Comparison of ENCODE assay signal across 20 cellular contexts in genomic region chr10:52019078-52019644, GRCh38.
DNase-seq lines count a peak whose midpoint lies in the region; ATAC-seq and TF ChIP-seq lines count a peak whose summit lies in the region.
"Had no signal": no experiment of that assay in that cellular context is flagged by ENCODE, and none has a peak within 500 bp of the region (broad histone marks: within the 10 kb centered on the region; RNA-seq: fewer than 3 reads in every experiment).

No MANE protein-coding gene starts in this region.

- no peak overlapping the region for H3K4ac ChIP-seq in neuronal stem cell (ENCODE audit: low read length)

- no peak overlapping the region for H3K27ac Mint-ChIP-seq in CD8-positive, alpha-beta memory T cell

- H3K4me2 ChIP-seq in neuronal stem cell (ENCODE audit: insufficient read depth, low read length, poor library complexity, severe bottlenecking), result no peak overlapping the region

- H3K36me3 ChIP-seq in HAP-1 (replicated peaks) (no peaks in the 10 kb centered on the region), ascending aorta (no peaks in the 10 kb centered on the region), neuronal stem cell (replicated peaks in 1 of 2; ENCODE audit: control insufficient read depth in 2 of 2, insufficient read depth in 2 of 2, low read length in 2 of 2) (peaks cover 0 to 2% of the 10 kb centered on the region in 2 donors)
- no peaks in the 10 kb centered on the region for H3K36me3 ChIP-seq in CD8-positive, alpha-beta memory T cell (ENCODE audit: insufficient read depth, low read length)

- H3K27me3 Mint-ChIP-seq in CD8-positive, alpha-beta memory T cell, result no peaks in the 10 kb centered on the region

- no peaks in the 10 kb centered on the region for H3K4me1 Mint-ChIP-seq in CD8-positive, alpha-beta memory T cell

- H3K9me3 Mint-ChIP-seq in CD8-positive, alpha-beta memory T cell, result peaks cover 2 to 6% (median 3%) of the 10 kb centered on the region in 5 donors

- no peak overlapping the region for H2BK12ac ChIP-seq in neuronal stem cell (ENCODE audit: low read length)

- no peak overlapping the region for H3K4me3 Mint-ChIP-seq in CD8-positive, alpha-beta memory T cell

- H3K79me1 ChIP-seq in neuronal stem cell (ENCODE audit: low read depth, low read length), result no peaks in the 10 kb centered on the region

- TF ChIP-seq CTCF in ascending aorta (IDR thresholded peaks at IDR 0.05), result no peak

- H3K27ac ChIP-seq in ascending aorta (peak overlapping the region; percentile 42 to 46), neuronal stem cell (replicated peaks; ENCODE audit: low read length) (peak overlapping the region; percentile 83)
- no peak overlapping the region for H3K27ac ChIP-seq in CD8-positive, alpha-beta memory T cell (ENCODE audit: low read depth, low read length)

- H3K18ac ChIP-seq in neuronal stem cell (ENCODE audit: low read length), result no peak overlapping the region

- in situ Hi-C loops in HAP-1 (cut with MboI; ENCODE audit: low sequenced_read_pairs), result no loop called here

- peak; percentile 15 to 67 for DNase-seq in HAP-1 (ENCODE audit: low spot score in 2 of 2)
- DNase-seq in ascending aorta (ENCODE audit: low spot score in 2 of 2), result no peak
- DNase-seq in left kidney (ENCODE audit: low read depth, low spot score), result peak; percentile 93
- DNase-seq in neuronal stem cell (ENCODE audit: low spot score), result peak; percentile 42
- DNase-seq in NAMALWA (ENCODE audit: low spot score), result no peak
- no peak for DNase-seq in HK-2 (ENCODE audit: unreplicated experiment)
- no peak for DNase-seq in CD8-positive, alpha-beta memory T cell
- DNase-seq: C1 segment of cervical spinal cord, DMS153, IMR-90, Karpas-422, MM.1S, NCI-H1105, NCI-H187, NCI-H2171, NCI-H446 treated with DMSO at 0.1 percent for 48 hours, NCI-H774, RPMI8226, SIG-M5 had no signal

- peak overlapping the region; percentile 50 for H2AFZ ChIP-seq in neuronal stem cell (ENCODE audit: low read length)

- CTCF ChIA-PET in CD8-positive, alpha-beta memory T cell (lab: Charles Lee), result no interaction called here

- H3K4me3 ChIP-seq in HAP-1 (no peak overlapping the region), ascending aorta (no peak overlapping the region), neuronal stem cell (ENCODE audit: low read length in 2 of 2) (no peak overlapping the region)
- H3K4me3 ChIP-seq in CD8-positive, alpha-beta memory T cell (ENCODE audit: low read length), result no peak overlapping the region

- intact Hi-C loops in ascending aorta (cut with DNase I), result loop anchor here (10.0 kb wide), 2 partner anchors 106 to 196 kb away; no protein-coding TSS in a partner anchor

- ATAC-seq in GM19452 (IDR thresholded peaks at IDR 0.05; ENCODE audit: unreplicated experiment), result no peak

- H3K9ac ChIP-seq in neuronal stem cell (ENCODE audit: low read depth, low read length, poor library complexity), result no peak overlapping the region

- H3K9me3 ChIP-seq in HAP-1, result no peaks in the 10 kb centered on the region
- H3K9me3 ChIP-seq in ascending aorta, result no peaks in the 10 kb centered on the region
- peaks cover 0 to 3% of the 10 kb centered on the region in 2 donors for H3K9me3 ChIP-seq in neuronal stem cell (replicated peaks in 1 of 2; ENCODE audit: control insufficient read depth in 2 of 2, insufficient read depth in 1 of 2, low read depth in 1 of 2, low read length in 2 of 2)
- H3K9me3 ChIP-seq in CD8-positive, alpha-beta memory T cell (ENCODE audit: low read length), result no peaks in the 10 kb centered on the region

- no peak overlapping the region for H2BK5ac ChIP-seq in neuronal stem cell (ENCODE audit: low read length)

- no peak overlapping the region for H3K14ac ChIP-seq in neuronal stem cell (ENCODE audit: low read length)

- no peak overlapping the region for H4K8ac ChIP-seq in neuronal stem cell (ENCODE audit: low read depth, low read length)

- POLR2A ChIA-PET in CD8-positive, alpha-beta memory T cell (lab: Charles Lee), result no interaction called here

- no peak overlapping the region for H2AK5ac ChIP-seq in neuronal stem cell (ENCODE audit: low read depth, low read length)

- no peak overlapping the region for H4K91ac ChIP-seq in neuronal stem cell (ENCODE audit: low read depth, low read length, poor library complexity)

- H3K4me1 ChIP-seq in HAP-1 (peaks cover 8% of the 10 kb centered on the region), ascending aorta (peaks cover 0 to 6% of the 10 kb centered on the region in 2 donors), neuronal stem cell (ENCODE audit: control insufficient read depth in 2 of 2, insufficient read depth in 1 of 2, low read depth in 1 of 2, low read length in 2 of 2) (peaks cover 7 to 9% of the 10 kb centered on the region in 2 donors)
- H3K4me1 ChIP-seq in CD8-positive, alpha-beta memory T cell (ENCODE audit: insufficient read depth, low read length), result no peaks in the 10 kb centered on the region

- no peak overlapping the region for H3K23ac ChIP-seq in neuronal stem cell (ENCODE audit: low read depth, low read length, poor library complexity)

- no peak overlapping the region for H2BK15ac ChIP-seq in neuronal stem cell (ENCODE audit: low read length)

- H2BK120ac ChIP-seq in neuronal stem cell (ENCODE audit: low read depth, low read length), result no peak overlapping the region

- no peaks in the 10 kb centered on the region for H3K27me3 ChIP-seq in HAP-1 (ENCODE audit: low read depth)
- H3K27me3 ChIP-seq in ascending aorta, result no peaks in the 10 kb centered on the region
- H3K27me3 ChIP-seq in neuronal stem cell (ENCODE audit: control insufficient read depth in 3 of 3, insufficient read depth in 3 of 3, low read depth in 1 of 3, low read length in 3 of 3), result no peaks in the 10 kb centered on the region
- no peaks in the 10 kb centered on the region for H3K27me3 ChIP-seq in CD8-positive, alpha-beta memory T cell (ENCODE audit: insufficient read depth, low read length, poor library complexity, severe bottlenecking)

- H3K36me3 Mint-ChIP-seq in CD8-positive, alpha-beta memory T cell, result no peaks in the 10 kb centered on the region

- WGBS in neuronal stem cell (ENCODE audit: extremely low coverage in 2 of 2, insufficient read length in 2 of 2, insufficient replicate concordance in 1 of 2), 2 donors, result no CpG with 5 or more reads among the region's 3 CpGs

Comparison
In these comparisons a context has a peak if more than half of its experiments do, and no peak if none do; other contexts are left out.
1. DNase-seq: peak in HAP-1 (2 of 2), left kidney (single experiment) and neuronal stem cell (single experiment); none in ascending aorta (0 of 2), NAMALWA (single experiment), HK-2 (single experiment) and CD8-positive, alpha-beta memory T cell (0 of 5).